Comparison of ENCODE assay signal across 1 cellular context in genomic region chr19:35643255-35644205, GRCh38.
TF ChIP-seq lines count a peak whose summit lies in the region.

No MANE protein-coding gene starts in this region.

TF ChIP-seq in HepG2, 621 proteins besides CTCF, POLR2A, EP300 and RAD21 (continued from another document and continues in another):
- TF ChIP-seq DZIP1 (CRISPR knock-in tag; IDR thresholded peaks at IDR 0.05) (no peak), SNAI1 (CRISPR knock-in tag; IDR thresholded peaks at IDR 0.05; ENCODE audit: borderline replicate concordance) (no peak), ELF1 (CRISPR knock-in tag; IDR thresholded peaks at IDR 0.05) (no peak; the same call in 1 of the 2 replicates), HOXD1 (CRISPR knock-in tag; IDR thresholded peaks at IDR 0.05) (peak; percentile 68; the same call in 1 of the 2 replicates), DMTF1 (CRISPR knock-in tag; IDR thresholded peaks at IDR 0.05) (no peak), SPEN (CRISPR knock-in tag; IDR thresholded peaks at IDR 0.05; ENCODE audit: low read depth) (peak; percentile 80), ELK4 (CRISPR knock-in tag; IDR thresholded peaks at IDR 0.05; ENCODE audit: borderline replicate concordance) (peak; percentile 87; the same call in 1 of the 2 replicates), SMAD3 (CRISPR knock-in tag; IDR thresholded peaks at IDR 0.05) (peak; percentile 71; the same call in 1 of the 2 replicates), ELF4 (CRISPR knock-in tag; IDR thresholded peaks at IDR 0.05; ENCODE audit: borderline replicate concordance) (no peak), ARID5B (CRISPR knock-in tag; IDR thresholded peaks at IDR 0.05) (peak; percentile 49), RFX1 (IDR thresholded peaks at IDR 0.05) (no peak), ZNF749 (CRISPR knock-in tag; IDR thresholded peaks at IDR 0.05; ENCODE audit: borderline replicate concordance) (peak; percentile 78), FOXA1 (IDR thresholded peaks at IDR 0.05) (no peak), FOXA1 (CRISPR knock-in tag; IDR thresholded peaks at IDR 0.05) (0 out of 2 replicates have a peak, but pooled peaks have one; percentile 5), DNMT1 (CRISPR knock-in tag; IDR thresholded peaks at IDR 0.05) (peak; percentile 77; the same call in 1 of the 2 replicates), REXO4 (CRISPR knock-in tag; IDR thresholded peaks at IDR 0.05; ENCODE audit: borderline replicate concordance) (peak; percentile 75; the same call in 1 of the 2 replicates), GABPA (IDR thresholded peaks at IDR 0.05; ENCODE audit: low read depth, low read length) (no peak), GABPA (CRISPR knock-in tag; IDR thresholded peaks at IDR 0.05; ENCODE audit: low read depth) (0 out of 2 replicates have a peak, but pooled peaks have one; percentile 29), HNRNPUL1 (IDR thresholded peaks at IDR 0.05; ENCODE audit: low read depth, low read length) (no peak), TBP (CRISPR knock-in tag; IDR thresholded peaks at IDR 0.05) (no peak), LRRFIP1 (CRISPR knock-in tag; conservative IDR thresholded peaks at IDR 0.05) (no peak), RARG (CRISPR knock-in tag; IDR thresholded peaks at IDR 0.05; ENCODE audit: low read depth) (0 out of 2 replicates have a peak, but pooled peaks have one; percentile 70), ZNF850 (CRISPR knock-in tag; conservative IDR thresholded peaks at IDR 0.05) (no peak), MNT (IDR thresholded peaks at IDR 0.05) (peak; percentile 18; the same call in 1 of the 2 replicates), ZBTB46 (CRISPR knock-in tag; IDR thresholded peaks at IDR 0.05; ENCODE audit: borderline replicate concordance) (no peak), CENPBD1 (CRISPR knock-in tag; IDR thresholded peaks at IDR 0.05; ENCODE audit: borderline replicate concordance, low read depth) (no peak), EHMT2 (IDR thresholded peaks at IDR 0.05; ENCODE audit: borderline replicate concordance, low read depth, low read length) (no peak), GMEB2 (CRISPR knock-in tag; IDR thresholded peaks at IDR 0.05; ENCODE audit: low read depth) (no peak), NFKB2 (CRISPR knock-in tag; IDR thresholded peaks at IDR 0.05; ENCODE audit: borderline replicate concordance) (peak; percentile 71; the same call in 1 of the 2 replicates), ZSCAN9 (CRISPR knock-in tag; IDR thresholded peaks at IDR 0.05; ENCODE audit: borderline replicate concordance) (peak; percentile 35; the same call in 1 of the 2 replicates), TAF1 (CRISPR knock-in tag; IDR thresholded peaks at IDR 0.05) (peak; percentile 93), ZNF383 (CRISPR knock-in tag; IDR thresholded peaks at IDR 0.05; ENCODE audit: borderline replicate concordance) (no peak), TIGD3 (CRISPR knock-in tag; IDR thresholded peaks at IDR 0.05; ENCODE audit: borderline replicate concordance) (no peak), ATAD3A (CRISPR knock-in tag; IDR thresholded peaks at IDR 0.05) (no peak)
